ENCODE assay signal across 1 cellular context in genomic region chr9:121283856-121284732, GRCh38.
TF ChIP-seq lines count a peak whose summit lies in the region.

No MANE protein-coding gene starts in this region.

TF ChIP-seq in HCT116, 20 proteins besides CTCF, POLR2A, EP300 and RAD21 (continued from another document):
- no peak for TF ChIP-seq REST (IDR thresholded peaks at IDR 0.05; ENCODE audit: low read depth)
